In genomic region chr9:94443039-94443722, GRCh38 we compare ENCODE assay signal across 1 cellular context.
TF ChIP-seq lines count a peak whose summit lies in the region.

No MANE protein-coding gene starts in this region.

TF ChIP-seq in GM12878, 131 proteins besides CTCF, POLR2A, EP300 and RAD21 (continued from another document):
- TF ChIP-seq ZBTB11 (CRISPR knock-in tag; IDR thresholded peaks at IDR 0.05) = no peak
- TF ChIP-seq, protein P1, sequence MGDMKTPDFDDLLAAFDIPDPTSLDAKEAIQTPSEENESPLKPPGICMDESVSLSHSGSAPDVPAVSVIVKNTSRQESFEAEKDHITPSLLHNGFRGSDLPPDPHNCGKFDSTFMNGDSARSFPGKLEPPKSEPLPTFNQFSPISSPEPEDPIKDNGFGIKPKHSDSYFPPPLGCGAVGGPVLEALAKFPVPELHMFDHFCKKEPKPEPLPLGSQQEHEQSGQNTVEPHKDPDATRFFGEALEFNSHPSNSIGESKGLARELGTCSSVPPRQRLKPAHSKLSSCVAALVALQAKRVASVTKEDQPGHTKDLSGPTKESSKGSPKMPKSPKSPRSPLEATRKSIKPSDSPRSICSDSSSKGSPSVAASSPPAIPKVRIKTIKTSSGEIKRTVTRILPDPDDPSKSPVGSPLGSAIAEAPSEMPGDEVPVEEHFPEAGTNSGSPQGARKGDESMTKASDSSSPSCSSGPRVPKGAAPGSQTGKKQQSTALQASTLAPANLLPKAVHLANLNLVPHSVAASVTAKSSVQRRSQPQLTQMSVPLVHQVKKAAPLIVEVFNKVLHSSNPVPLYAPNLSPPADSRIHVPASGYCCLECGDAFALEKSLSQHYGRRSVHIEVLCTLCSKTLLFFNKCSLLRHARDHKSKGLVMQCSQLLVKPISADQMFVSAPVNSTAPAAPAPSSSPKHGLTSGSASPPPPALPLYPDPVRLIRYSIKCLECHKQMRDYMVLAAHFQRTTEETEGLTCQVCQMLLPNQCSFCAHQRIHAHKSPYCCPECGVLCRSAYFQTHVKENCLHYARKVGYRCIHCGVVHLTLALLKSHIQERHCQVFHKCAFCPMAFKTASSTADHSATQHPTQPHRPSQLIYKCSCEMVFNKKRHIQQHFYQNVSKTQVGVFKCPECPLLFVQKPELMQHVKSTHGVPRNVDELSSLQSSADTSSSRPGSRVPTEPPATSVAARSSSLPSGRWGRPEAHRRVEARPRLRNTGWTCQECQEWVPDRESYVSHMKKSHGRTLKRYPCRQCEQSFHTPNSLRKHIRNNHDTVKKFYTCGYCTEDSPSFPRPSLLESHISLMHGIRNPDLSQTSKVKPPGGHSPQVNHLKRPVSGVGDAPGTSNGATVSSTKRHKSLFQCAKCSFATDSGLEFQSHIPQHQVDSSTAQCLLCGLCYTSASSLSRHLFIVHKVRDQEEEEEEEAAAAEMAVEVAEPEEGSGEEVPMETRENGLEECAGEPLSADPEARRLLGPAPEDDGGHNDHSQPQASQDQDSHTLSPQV (IDR thresholded peaks at IDR 0.05) = no peak
